In the genomic region with DNA sequence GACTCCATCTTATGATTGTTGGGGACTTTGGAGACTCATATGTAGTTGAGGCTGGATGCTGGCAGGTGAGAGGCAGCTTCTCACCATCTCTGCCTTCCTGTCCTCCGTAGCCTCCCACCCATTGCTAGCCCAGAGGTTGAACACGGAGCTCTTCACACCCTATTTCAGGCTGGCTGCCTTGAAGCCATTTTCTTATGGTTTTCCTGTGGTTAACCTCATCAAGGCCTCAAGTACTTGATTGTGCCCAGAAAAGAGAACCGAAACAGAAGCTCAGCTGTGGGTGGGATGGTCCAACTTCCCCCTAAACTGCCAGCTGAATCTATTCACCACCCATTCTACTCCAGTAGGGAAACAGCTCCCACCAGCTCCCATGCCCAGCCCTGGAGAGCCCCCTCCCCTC, we compare ENCODE assay signal across 8 cellular contexts.
DNase-seq lines count a peak whose midpoint lies in the region; ATAC-seq and TF ChIP-seq lines count a peak whose summit lies in the region.

No MANE protein-coding gene starts in this region.

- no peaks in the 10 kb centered on the region for H3K36me3 Mint-ChIP-seq in activated naive CD8-positive, alpha-beta T cell treated with anti-CD3 and anti-CD28 coated beads for 36 hours
- no peaks in the 10 kb centered on the region for H3K36me3 Mint-ChIP-seq in type B pancreatic cell

- no peak overlapping the region for H3K27ac Mint-ChIP-seq in activated naive CD8-positive, alpha-beta T cell treated with anti-CD3 and anti-CD28 coated beads for 36 hours
- no peak overlapping the region for H3K27ac Mint-ChIP-seq in type B pancreatic cell

- H2BK12ac ChIP-seq in neuronal stem cell (ENCODE audit: low read length) = no peak overlapping the region

- no peak overlapping the region for H4K8ac ChIP-seq in neuronal stem cell (ENCODE audit: low read depth, low read length)

- H3K18ac ChIP-seq in neuronal stem cell (ENCODE audit: low read length) = no peak overlapping the region

- no peak for TF ChIP-seq POLR2A in GM18505 (IDR thresholded peaks at IDR 0.05; ENCODE audit: borderline replicate concordance, extremely low read depth, insufficient read depth, insufficient read length)
- no peak for TF ChIP-seq POLR2A in tibial nerve (IDR thresholded peaks at IDR 0.05)

- no peaks in the 10 kb centered on the region for H3K27me3 ChIP-seq in neuronal stem cell (ENCODE audit: control insufficient read depth in 3 of 3, insufficient read depth in 3 of 3, low read depth in 1 of 3, low read length in 3 of 3)
- no peaks in the 10 kb centered on the region for H3K27me3 ChIP-seq in tibial nerve

- no peak overlapping the region for H3K23ac ChIP-seq in neuronal stem cell (ENCODE audit: low read depth, low read length, poor library complexity)

- H3K9me3 ChIP-seq in neuronal stem cell (replicated peaks in 1 of 2; ENCODE audit: control insufficient read depth in 2 of 2, insufficient read depth in 1 of 2, low read depth in 1 of 2, low read length in 2 of 2) (no peaks in the 10 kb centered on the region), tibial nerve (no peaks in the 10 kb centered on the region)

- H3K36me3 ChIP-seq in neuronal stem cell (replicated peaks in 1 of 2; ENCODE audit: control insufficient read depth in 2 of 2, insufficient read depth in 2 of 2, low read length in 2 of 2) = no peaks in the 10 kb centered on the region
- H3K36me3 ChIP-seq in tibial nerve = no peaks in the 10 kb centered on the region

- H3K9ac ChIP-seq in neuronal stem cell (ENCODE audit: low read depth, low read length, poor library complexity) = no peak overlapping the region

- no peak overlapping the region for H2BK5ac ChIP-seq in neuronal stem cell (ENCODE audit: low read length)

- no peak overlapping the region for H2AK5ac ChIP-seq in neuronal stem cell (ENCODE audit: low read depth, low read length)

- no peak overlapping the region for H2BK15ac ChIP-seq in neuronal stem cell (ENCODE audit: low read length)

- H3K27ac ChIP-seq in neuronal stem cell (replicated peaks; ENCODE audit: low read length) (no peak overlapping the region), tibial nerve (no peak overlapping the region)

- H3K79me1 ChIP-seq in neuronal stem cell (ENCODE audit: low read depth, low read length) = no peaks in the 10 kb centered on the region

- H4K91ac ChIP-seq in neuronal stem cell (ENCODE audit: low read depth, low read length, poor library complexity) = no peak overlapping the region

- TF ChIP-seq CTCF in type B pancreatic cell (conservative IDR thresholded peaks at IDR 0.05) (no peak), tibial nerve (IDR thresholded peaks at IDR 0.05) (no peak)

- H3K4me3 ChIP-seq in neuronal stem cell (ENCODE audit: low read length in 2 of 2) (no peak overlapping the region), tibial nerve (no peak overlapping the region)

- H3K4me1 ChIP-seq in neuronal stem cell (ENCODE audit: control insufficient read depth in 2 of 2, insufficient read depth in 1 of 2, low read depth in 1 of 2, low read length in 2 of 2) (no peaks in the 10 kb centered on the region), tibial nerve (peaks cover 0 to 45% (median 4%) of the 10 kb centered on the region in 4 donors)

- no peak overlapping the region for H3K4me3 Mint-ChIP-seq in activated naive CD8-positive, alpha-beta T cell treated with anti-CD3 and anti-CD28 coated beads for 36 hours
- no peak overlapping the region for H3K4me3 Mint-ChIP-seq in type B pancreatic cell

- H3K4me2 ChIP-seq in neuronal stem cell (ENCODE audit: insufficient read depth, low read length, poor library complexity, severe bottlenecking) = no peak overlapping the region

- peaks cover 26% of the 10 kb centered on the region for H3K4me1 Mint-ChIP-seq in activated naive CD8-positive, alpha-beta T cell treated with anti-CD3 and anti-CD28 coated beads for 36 hours
- H3K4me1 Mint-ChIP-seq in type B pancreatic cell (ENCODE audit: unreplicated experiment) = peaks cover 4% of the 10 kb centered on the region

- no peak overlapping the region for H2BK120ac ChIP-seq in neuronal stem cell (ENCODE audit: low read depth, low read length)

- no peak overlapping the region for H3K14ac ChIP-seq in neuronal stem cell (ENCODE audit: low read length)

- peak; percentile 97 for ATAC-seq in GM18505 (IDR thresholded peaks at IDR 0.05; ENCODE audit: unreplicated experiment)
- peak; percentile 99 for ATAC-seq in HG02571 (IDR thresholded peaks at IDR 0.05; ENCODE audit: unreplicated experiment)

- no peaks in the 10 kb centered on the region for H3K9me3 Mint-ChIP-seq in activated naive CD8-positive, alpha-beta T cell treated with anti-CD3 and anti-CD28 coated beads for 36 hours
- no peaks in the 10 kb centered on the region for H3K9me3 Mint-ChIP-seq in type B pancreatic cell

- no peak overlapping the region for H2AFZ ChIP-seq in neuronal stem cell (ENCODE audit: low read length)

- DNase-seq in NAMALWA (ENCODE audit: low spot score) (peak; percentile 89), type B pancreatic cell (ENCODE audit: extremely low spot score, unreplicated experiment) (no peak), neuronal stem cell (ENCODE audit: low spot score) (no peak), HPDE6-E6E7 (ENCODE audit: extremely low spot score) (no peak), tibial nerve (ENCODE audit: low spot score in 2 of 2) (no peak)
- peak; percentile 57 for DNase-seq in activated naive CD8-positive, alpha-beta T cell treated with anti-CD3 and anti-CD28 coated beads for 36 hours

- H3K4ac ChIP-seq in neuronal stem cell (ENCODE audit: low read length) = no peak overlapping the region

- WGBS in neuronal stem cell (ENCODE audit: extremely low coverage in 2 of 2, insufficient read length in 2 of 2, insufficient replicate concordance in 1 of 2), 2 donors = no CpG with 5 or more reads among the region's 3 CpGs
- WGBS in tibial nerve, 2 donors = 62 to 65% methylated on average over 3 of the region's 3 CpGs

- TF ChIP-seq EP300 in tibial nerve (IDR thresholded peaks at IDR 0.05) = no peak

- H3K27me3 Mint-ChIP-seq in activated naive CD8-positive, alpha-beta T cell treated with anti-CD3 and anti-CD28 coated beads for 36 hours = peaks cover 94% of the 10 kb centered on the region
- H3K27me3 Mint-ChIP-seq in type B pancreatic cell = peaks cover 8% of the 10 kb centered on the region

Comparison
In these comparisons a context has a peak if more than half of its experiments do, and no peak if none do; other contexts are left out.
1. DNase-seq: peak in NAMALWA (single experiment) and activated naive CD8-positive, alpha-beta T cell treated with anti-CD3 and anti-CD28 coated beads for 36 hours (single experiment); none in type B pancreatic cell (single experiment), neuronal stem cell (single experiment), HPDE6-E6E7 (single experiment) and tibial nerve (0 of 2).